Comparison of ENCODE assay signal across 8 cellular contexts in the genomic region with DNA sequence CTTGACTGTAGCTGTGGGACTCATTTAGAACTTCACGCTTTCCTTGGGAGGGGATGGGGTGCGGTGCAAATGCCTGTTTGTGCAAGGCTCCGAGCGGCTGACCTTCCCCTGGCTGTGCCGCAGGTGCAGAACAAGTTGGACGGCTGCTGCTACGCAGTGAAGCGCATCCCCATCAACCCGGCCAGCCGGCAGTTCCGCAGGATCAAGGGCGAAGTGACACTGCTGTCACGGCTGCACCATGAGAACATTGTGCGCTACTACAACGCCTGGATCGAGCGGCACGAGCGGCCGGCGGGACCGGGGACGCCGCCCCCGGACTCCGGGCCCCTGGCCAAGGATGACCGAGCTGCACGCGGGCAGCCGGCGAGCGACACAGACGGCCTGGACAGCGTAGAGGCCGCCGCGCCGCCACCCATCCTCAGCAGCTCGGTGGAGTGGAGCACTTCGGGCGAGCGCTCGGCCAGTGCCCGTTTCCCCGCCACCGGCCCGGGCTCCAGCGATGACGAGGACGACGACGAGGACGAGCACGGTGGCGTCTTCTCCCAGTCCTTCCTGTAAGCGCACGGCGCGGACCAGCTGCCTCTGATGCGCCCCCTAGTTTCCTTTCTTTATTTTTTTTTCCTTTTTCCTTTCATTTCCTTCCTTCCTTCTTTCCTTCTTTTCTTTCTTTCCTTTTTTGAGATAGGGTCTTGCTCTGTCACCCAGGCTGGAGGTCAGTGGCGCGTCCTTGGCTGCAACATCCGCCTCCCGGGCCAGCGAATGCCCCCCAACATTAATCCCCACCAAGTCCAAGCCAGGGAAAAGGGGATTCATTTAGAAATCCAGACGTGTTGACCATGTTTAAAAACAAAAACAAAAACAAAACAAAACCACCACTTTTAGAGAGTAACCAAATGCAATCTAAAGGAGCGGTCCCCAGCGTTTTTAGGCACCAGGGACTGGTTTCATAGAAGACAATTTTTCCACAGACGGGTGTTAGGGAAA. TPM values are rescaled to one million over a fixed set of nuclear protein-coding genes. Genes with fewer than 3 reads are reported as not detected.
DNase-seq lines count a peak whose midpoint lies in the region; ATAC-seq and TF ChIP-seq lines count a peak whose summit lies in the region.

No MANE protein-coding gene starts in this region.

- H3K27ac ChIP-seq in iPS DF 6.9 (ENCODE audit: low read length): no peak overlapping the region

- H3K4me3 ChIP-seq in iPS DF 6.9 (ENCODE audit: low read length) (0 out of 2 replicates have a peak overlapping the region, but pooled peaks have one; percentile 1), retinal pigment epithelial cell (ENCODE audit: low read length) (peak overlapping the region; percentile 53)

- H3K27me3 ChIP-seq in iPS DF 6.9 (ENCODE audit: control insufficient read depth, insufficient read depth, low read length): no peaks in the 10 kb centered on the region

- WGBS in iPS DF 6.9 (ENCODE audit: insufficient coverage, insufficient read length): no CpG with 5 or more reads among the region's 69 CpGs

- DNase-seq in Daoy (ENCODE audit: low read depth): peak; percentile 79
- peak; percentile 78 for DNase-seq in NCI-H2227 (lab: John Stamatoyannopoulos, UW; ENCODE audit: unreplicated experiment)
- DNase-seq in brain pericyte (ENCODE audit: low read depth, low spot score): peak; percentile 15
- peak; percentile 7 for DNase-seq in iPS DF 6.9 (ENCODE audit: low read depth, low spot score)
- DNase-seq in retinal pigment epithelial cell (ENCODE audit: low read depth): no peak
- no peak for DNase-seq in NCI-H1417 treated with DMSO at 0.1 percent for 48 hours (lab: John Stamatoyannopoulos, UW)
- DNase-seq in NCI-H345 (lab: John Stamatoyannopoulos, UW): no peak

- no peaks in the 10 kb centered on the region; the same call in 1 of the 2 replicates for H3K9me3 ChIP-seq in iPS DF 6.9 (ENCODE audit: control insufficient read depth, insufficient read depth, low read length)

- H3K36me3 ChIP-seq in iPS DF 6.9 (ENCODE audit: control insufficient read depth, insufficient read depth, low read length): peaks cover 11% of the 10 kb centered on the region; the same call in 1 of the 2 replicates

- TF ChIP-seq CTCF in retinal pigment epithelial cell (conservative IDR thresholded peaks at IDR 0.05; ENCODE audit: low read depth, low read length): peak; percentile 52

- H3K4me1 ChIP-seq in iPS DF 6.9 (ENCODE audit: control insufficient read depth, insufficient read depth, low read length): no peaks in the 10 kb centered on the region; the same call in 1 of the 2 replicates

- no peak for ATAC-seq in GM21619 (IDR thresholded peaks at IDR 0.05; ENCODE audit: unreplicated experiment)

RNA-seq across cellular contexts. Expression of a gene that starts 42.7 kb away (rescaled TPM):
- 23.5 and 30.3 TPM in 2 replicates for total RNA-seq in Daoy (2014; rRNA removed; shearing (Covaris generic))

RNA-seq across cellular contexts. Expression of a gene that starts 56.5 kb away (rescaled TPM):
- total RNA-seq in Daoy (2014; rRNA removed; shearing (Covaris generic)): 29.5 and 32.4 TPM in 2 replicates

Comparison
In these comparisons a context has a peak if more than half of its experiments do, and no peak if none do; other contexts are left out.
1. DNase-seq: peak in Daoy (single experiment), NCI-H2227 (single experiment), brain pericyte (single experiment) and iPS DF 6.9 (single experiment); none in retinal pigment epithelial cell (single experiment), NCI-H1417 treated with DMSO at 0.1 percent for 48 hours (single experiment) and NCI-H345 (single experiment).